ENCODE assay signal across 22 cellular contexts in the genomic region with DNA sequence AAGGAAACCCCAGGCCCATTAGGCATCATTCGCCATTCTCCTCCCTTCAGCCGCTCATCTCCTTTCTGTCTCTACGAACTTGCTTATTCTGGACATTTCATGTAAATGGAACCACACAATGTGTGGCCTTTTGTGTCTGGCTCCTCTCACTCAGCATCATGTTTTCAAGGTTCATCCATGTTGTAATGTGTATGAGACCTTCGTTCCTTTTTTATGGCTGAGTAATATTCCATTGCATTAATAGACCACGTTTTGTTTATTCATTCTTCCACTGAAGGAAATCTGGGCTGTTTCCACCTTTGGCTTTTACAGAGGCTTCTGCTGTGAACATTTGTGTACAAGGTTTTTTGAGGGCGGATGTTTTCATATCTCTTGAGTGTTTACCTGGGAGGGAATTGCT. TPM values are rescaled to one million over a fixed set of nuclear protein-coding genes. Genes with fewer than 3 reads are reported as not detected.
A peak's percentile ranks its signal among the peaks of the same experiment; 100 is the strongest.
DNase-seq lines count a peak whose midpoint lies in the region; ATAC-seq, FAIRE-seq and TF ChIP-seq lines count a peak whose summit lies in the region.
"Had no signal": no experiment of that assay in that cellular context is flagged by ENCODE, and none has a peak within 500 bp of the region (broad histone marks: within the 10 kb centered on the region; RNA-seq: fewer than 3 reads in every experiment).

No MANE protein-coding gene starts in this region.

- no peak for DNase-seq in right lobe of liver
- no peak for DNase-seq in HepG2 (ENCODE audit: low spot score)
- no peak for DNase-seq in hepatocyte (ENCODE audit: low spot score)
- no peak for DNase-seq in vagina (ENCODE audit: extremely low spot score in 2 of 2)
- DNase-seq in amygdala (lab: John Stamatoyannopoulos, UW), result no peak
- no peak for DNase-seq in superior temporal gyrus (ENCODE audit: extremely low spot score)
- DNase-seq in WTC11 (ENCODE audit: low spot score), result no peak
- DNase-seq: ACHN; activated CD8-positive, alpha-beta memory T cell treated with anti-CD3 and anti-CD28 coated beads, Interleukin-2, amount 10 ng/mL, durations not matched to agents 7 days and 5 days; amniotic stem cell; DMS79 treated with DMSO at 0.1 percent for 48 hours; H9; NCI-H1105 treated with DMSO at 0.1 percent for 48 hours; NCI-H82; T1000 had no signal

- H3K27me3 Mint-ChIP-seq in WTC11 (ENCODE audit: low read depth), result peaks cover 45% of the 10 kb centered on the region

- no peak for TF ChIP-seq EP300 in HepG2 (IDR thresholded peaks at IDR 0.05; ENCODE audit: low read depth in 2 of 2, low read length in 2 of 2)
- no peak for TF ChIP-seq EP300 in HepG2 (CRISPR knock-in tag; IDR thresholded peaks at IDR 0.05; ENCODE audit: borderline replicate concordance)

- H3K27ac ChIP-seq in right lobe of liver (peak overlapping the region in 2 of 3 donors; percentile 18 to 36), HepG2 (ENCODE audit: extremely low read length, insufficient read depth, low read length) (no peak overlapping the region), hepatocyte (peak overlapping the region; percentile 96), vagina (peak overlapping the region; percentile 95)
- H3K27ac ChIP-seq: SK-N-MC had no signal

- H3K4me1 ChIP-seq in right lobe of liver (peaks cover 0 to 9% (median 0%) of the 10 kb centered on the region in 4 donors), HepG2 (ENCODE audit: insufficient read depth, low read length) (peaks cover 23% of the 10 kb centered on the region), hepatocyte (ENCODE audit: insufficient read depth) (peaks cover 23% of the 10 kb centered on the region), skeletal muscle satellite cell (ENCODE audit: control insufficient read depth, insufficient read depth, low read length) (peaks cover 64% of the 10 kb centered on the region), vagina (peaks cover 48% of the 10 kb centered on the region)

- H3K9me3 Mint-ChIP-seq in WTC11, result peaks cover 3% of the 10 kb centered on the region; the same call in 1 of the 2 replicates
- H3K9me3 Mint-ChIP-seq: activated T-helper 2 cell treated with anti-CD3 and anti-CD28 coated beads, Interferon-gamma antibody, Interleukin-2, Interleukin-4, amounts not matched to agents 10 μg/mL and 5 μg/mL and 100 μg/mL, durations not matched to agents 14 hours and 24 hours and 36 hours; H9; mesothelial cell of epicardium had no signal

- no peaks in the 10 kb centered on the region for H3K9me2 ChIP-seq in hepatocyte (replicated peaks; ENCODE audit: insufficient read depth)

- no peak overlapping the region for H3K4me3 Mint-ChIP-seq in WTC11
- H3K4me3 Mint-ChIP-seq: activated CD8-positive, alpha-beta memory T cell treated with anti-CD3 and anti-CD28 coated beads, Interleukin-2, amount 10 ng/mL, durations not matched to agents 7 days and 5 days; H9 had no signal

- H3K4me2 ChIP-seq in HepG2 (ENCODE audit: low read depth, low read length) (no peak overlapping the region), hepatocyte (peak overlapping the region; percentile 90), skeletal muscle satellite cell (ENCODE audit: low read length) (peak overlapping the region; percentile 92)

- H3K27ac Mint-ChIP-seq in WTC11, result no peak overlapping the region
- H3K27ac Mint-ChIP-seq: activated CD8-positive, alpha-beta memory T cell treated with anti-CD3 and anti-CD28 coated beads, Interleukin-2, amount 10 ng/mL, durations not matched to agents 7 days and 5 days; activated T-helper 2 cell treated with anti-CD3 and anti-CD28 coated beads, Interferon-gamma antibody, Interleukin-2, Interleukin-4, amounts not matched to agents 10 μg/mL and 5 μg/mL and 100 μg/mL, durations not matched to agents 14 hours and 24 hours and 36 hours; H9 had no signal

- H3K9me3 ChIP-seq in right lobe of liver (no peaks in the 10 kb centered on the region), HepG2 (ENCODE audit: low read length) (no peaks in the 10 kb centered on the region), hepatocyte (ENCODE audit: low read depth) (no peaks in the 10 kb centered on the region), skeletal muscle satellite cell (replicated peaks; ENCODE audit: low read length) (no peaks in the 10 kb centered on the region), vagina (no peaks in the 10 kb centered on the region)

- in situ Hi-C loops in HepG2 (cut with HindIII; ENCODE audit: extremely low pct_ligation_motif_present, low pct_unique_long_range_greater_than_20kb), result no loop called here

- ATAC-seq in right lobe of liver, result no peak
- no peak for ATAC-seq in HepG2
- no peak for ATAC-seq in WTC11
- ATAC-seq: activated CD8-positive, alpha-beta memory T cell treated with anti-CD3 and anti-CD28 coated beads, Interleukin-2, amount 10 ng/mL, durations not matched to agents 7 days and 5 days; Panc1 had no signal

- no peaks in the 10 kb centered on the region for H3K36me3 ChIP-seq in right lobe of liver
- H3K36me3 ChIP-seq in HepG2 (replicated peaks in 1 of 2; ENCODE audit: control insufficient read depth in 1 of 2, insufficient read depth in 2 of 2, low read length in 2 of 2), result no peaks in the 10 kb centered on the region
- no peaks in the 10 kb centered on the region for H3K36me3 ChIP-seq in hepatocyte (replicated peaks; ENCODE audit: insufficient read depth, low read depth)
- H3K36me3 ChIP-seq in skeletal muscle satellite cell (ENCODE audit: insufficient read depth, low read length), result no peaks in the 10 kb centered on the region
- H3K36me3 ChIP-seq in vagina, result no peaks in the 10 kb centered on the region

- 81% methylated on average over 6 of the region's 6 CpGs for WGBS in right lobe of liver (ENCODE audit: insufficient coverage, low coverage, low lambda C conversion rate, missing lambda C conversion rate)
- WGBS in HepG2 (ENCODE audit: low lambda C conversion rate), result 64% methylated on average over 6 of the region's 6 CpGs
- WGBS in hepatocyte (ENCODE audit: low lambda C conversion rate, missing lambda C conversion rate), result 86% methylated on average over 6 of the region's 6 CpGs

- H3K4me3 ChIP-seq in right lobe of liver (no peak overlapping the region), HepG2 (replicated peaks in 1 of 3; ENCODE audit: insufficient read depth in 1 of 3, low read depth in 2 of 3, low read length in 3 of 3) (no peak overlapping the region), hepatocyte (no peak overlapping the region), skeletal muscle satellite cell (ENCODE audit: low read length) (no peak overlapping the region), vagina (peak overlapping the region; percentile 38 to 60)
- H3K4me3 ChIP-seq: SK-N-MC had no signal

- H3K79me2 ChIP-seq in HepG2 (ENCODE audit: insufficient read depth, low read length) (no peaks in the 10 kb centered on the region), hepatocyte (peaks cover 65% of the 10 kb centered on the region)

- no TSS peak for BruUV-seq in HepG2 (replicated peaks; lab: Mats Ljungman, UMichigan)

- 0 out of 2 replicates have a peak, but pooled peaks cover 9% of the 10 kb centered on the region for H4K20me1 ChIP-seq in HepG2 (ENCODE audit: insufficient read depth, low read length)
- H4K20me1 ChIP-seq in hepatocyte (ENCODE audit: insufficient read depth, poor library complexity, severe bottlenecking), result peaks cover 10% of the 10 kb centered on the region

- FAIRE-seq in HepG2 (lab: Jason Lieb, UNC), result no peak
- FAIRE-seq: GM18507, keratinocyte had no signal

- intact Hi-C loops in right lobe of liver (cut with DNase I) (no loop called here), HepG2 (cut with micrococcal nuclease; ENCODE audit: unreplicated experiment) (no loop called here), vagina (cut with DNase I) (no loop called here)

- H3K9ac ChIP-seq in HepG2 (ENCODE audit: insufficient read depth, low read depth, low read length) (no peak overlapping the region), skeletal muscle satellite cell (ENCODE audit: low read depth, low read length) (peak overlapping the region; percentile 76)

- CTCF ChIA-PET in HepG2 (lab: Yijun Ruan, JAX; ENCODE audit: low intra/inter-chr PET ratio, low total read pairs) (no interaction called here), WTC11 (lab: Charles Lee) (no interaction called here)

- no peaks in the 10 kb centered on the region for H3K36me3 Mint-ChIP-seq in WTC11
- H3K36me3 Mint-ChIP-seq: activated CD8-positive, alpha-beta memory T cell treated with anti-CD3 and anti-CD28 coated beads, Interleukin-2, amount 10 ng/mL, durations not matched to agents 7 days and 5 days; mesothelial cell of epicardium had no signal

- peaks cover 0 to 5% of the 10 kb centered on the region in 2 donors for H3K27me3 ChIP-seq in right lobe of liver
- H3K27me3 ChIP-seq in HepG2 (ENCODE audit: control insufficient read depth in 1 of 2, insufficient read depth in 2 of 2, low read length in 2 of 2), result peaks cover 15 to 72% of the 10 kb centered on the region in 2 experiments
- H3K27me3 ChIP-seq in hepatocyte, result no peaks in the 10 kb centered on the region
- H3K27me3 ChIP-seq in skeletal muscle satellite cell (ENCODE audit: control insufficient read depth, insufficient read depth, low read length), result no peaks in the 10 kb centered on the region
- no peaks in the 10 kb centered on the region for H3K27me3 ChIP-seq in vagina

- TF ChIP-seq POLR2A in right lobe of liver (IDR thresholded peaks at IDR 0.05) (no peak), HepG2 (IDR thresholded peaks at IDR 0.05; ENCODE audit: insufficient read depth in 1 of 2, low read depth in 2 of 2, low read length in 2 of 2) (no peak), vagina (IDR thresholded peaks at IDR 0.05) (no peak)

- H3K4me1 Mint-ChIP-seq in WTC11, result peaks cover 21% of the 10 kb centered on the region

- H2AFZ ChIP-seq in HepG2 (ENCODE audit: low read length) (no peak overlapping the region), hepatocyte (no peak overlapping the region)

- no peak for TF ChIP-seq CTCF in right lobe of liver (IDR thresholded peaks at IDR 0.05)
- no peak for TF ChIP-seq CTCF in HepG2 (CRISPR knock-in tag; IDR thresholded peaks at IDR 0.05)
- TF ChIP-seq CTCF in hepatocyte (IDR thresholded peaks at IDR 0.05; ENCODE audit: poor library complexity), result no peak
- TF ChIP-seq CTCF in vagina (IDR thresholded peaks at IDR 0.05), result no peak
- TF ChIP-seq CTCF in WTC11 (IDR thresholded peaks at IDR 0.05), result no peak

- POLR2A ChIA-PET in HepG2 (lab: Yijun Ruan, JAX), result no interaction called here
- POLR2A ChIA-PET in WTC11 (lab: Charles Lee), result no interaction called here

- no peak for TF ChIP-seq RAD21 in HepG2 (CRISPR knock-in tag; IDR thresholded peaks at IDR 0.05)

RNA-seq across cellular contexts. Expression of gene CRISPLD2, which starts 3.2 kb away (rescaled TPM):
- total RNA-seq in right lobe of liver (10 to 100 TPM in 3 of 6 experiments, 1 to 10 TPM in 3; 2.9 to 14.8 (median 8.9) TPM), HepG2 (2016; rRNA removed; fragmentation: Illumina TruSeq; extraction: Trizol) (0.14 and 0.31 TPM in 2 replicates), hepatocyte (253 and 281 TPM in 2 replicates), vagina (320 TPM), WTC11 (2021) (8.7 to 9.5 TPM (median 9.4 TPM) in 3 replicates)
- not detected in 2 replicates for total RNA-seq in HepG2 (2016; cell fraction: cytosol; rRNA removed; fragmentation: Illumina TruSeq; extraction: Trizol; ENCODE audit: low read depth)
- 0.15 TPM in 2 replicates for total RNA-seq in HepG2 (2016; cell fraction: insoluble cytoplasmic fraction; rRNA removed; fragmentation: Illumina TruSeq; extraction: Trizol)
- total RNA-seq in HepG2 (2016; cell fraction: membrane; rRNA removed; fragmentation: Illumina TruSeq; extraction: Trizol), result not detected in 2 replicates
- total RNA-seq in HepG2 (2016; cell fraction: nucleus; rRNA removed; fragmentation: Illumina TruSeq; extraction: Trizol), result not detected in 2 replicates
- polyA plus RNA-seq in HepG2 (2011; rRNA removed) (0.04 and 0.25 TPM in 2 replicates), hepatocyte (284 and 315 TPM in 2 replicates)
- 0.05 and 0.15 TPM in 2 replicates for polyA plus RNA-seq in HepG2 (2011; cell fraction: cytosol; rRNA removed)
- 0.08 and 0.17 TPM in 2 replicates for polyA plus RNA-seq in HepG2 (2011; cell fraction: nucleus; rRNA removed)
- 0.07 and 0.31 TPM in 2 replicates for polyA plus RNA-seq in HepG2 (2012)
- not detected in 2 replicates for polyA plus RNA-seq in HepG2 (2016; cell fraction: cytosol; fragmentation: Illumina TruSeq; extraction: Trizol; ENCODE audit: low read depth)
- not detected in 2 replicates for polyA plus RNA-seq in HepG2 (2016; cell fraction: insoluble cytoplasmic fraction; fragmentation: Illumina TruSeq; extraction: Trizol; ENCODE audit: low read depth)
- polyA plus RNA-seq in HepG2 (2016; cell fraction: membrane; fragmentation: Illumina TruSeq; extraction: Trizol; ENCODE audit: low read depth), result not detected in 2 replicates
- polyA plus RNA-seq in HepG2 (2016; cell fraction: nucleus; fragmentation: Illumina TruSeq; extraction: Trizol; ENCODE audit: insufficient read depth, low read depth), result 0.33 TPM in 1 of 2 replicates, not detected in the other
- polyA minus RNA-seq in HepG2 (2011; rRNA and poly(A)+ RNA removed; ENCODE audit: low replicate concordance), result 0.44 and 0.89 TPM in 2 replicates
- not detected in 2 replicates for polyA minus RNA-seq in HepG2 (2011; cell fraction: cytosol; rRNA and poly(A)+ RNA removed)
- polyA minus RNA-seq in HepG2 (2011; cell fraction: nucleus; rRNA and poly(A)+ RNA removed), result 0.25 and 0.77 TPM in 2 replicates
- total RNA-seq in skeletal muscle satellite cell (2012; rRNA removed), result 26.4 and 46.7 TPM in 2 replicates
- total RNA-seq: activated CD8-positive, alpha-beta memory T cell treated with anti-CD3 and anti-CD28 coated beads, Interleukin-2, amount 10 ng/mL, durations not matched to agents 7 days and 5 days had no signal

Comparison
In these comparisons a context has a peak if more than half of its experiments do, and no peak if none do; other contexts are left out.
1. H3K4me3 ChIP-seq: peak in vagina (2 of 2); none in right lobe of liver (0 of 3), HepG2 (0 of 3), hepatocyte (single experiment) and skeletal muscle satellite cell (single experiment).
2. RNA of gene CRISPLD2, which starts 3.2 kb away (total RNA-seq): 320 TPM in vagina (single experiment) and 253 to 281 TPM in hepatocyte; 2.9 to 14.8 TPM in right lobe of liver, 8.7 to 9.5 TPM in WTC11 and 0.14 to 0.31 TPM in HepG2; every median in the first group is over 10 times any median in the second.